ENCODE assay signal across 12 cellular contexts in genomic region chr1:159839135-159839849, GRCh38. TPM values are rescaled to one million over a fixed set of nuclear protein-coding genes. Genes with fewer than 3 reads are reported as not detected.
DNase-seq lines count a peak whose midpoint lies in the region; ATAC-seq, FAIRE-seq and TF ChIP-seq lines count a peak whose summit lies in the region.
"Had no signal": no experiment of that assay in that cellular context is flagged by ENCODE, and none has a peak within 500 bp of the region (broad histone marks: within the 10 kb centered on the region; RNA-seq: fewer than 3 reads in every experiment).

No MANE protein-coding gene starts in this region.

- no peaks in the 10 kb centered on the region for H3K9me3 ChIP-seq in Peyer's patch
- H3K9me3 ChIP-seq: right atrium auricular region had no signal

- ATAC-seq in GM18499 (IDR thresholded peaks at IDR 0.05; ENCODE audit: insufficient read depth, unreplicated experiment) (peak; percentile 43), GM19438 (IDR thresholded peaks at IDR 0.05; ENCODE audit: low read depth, unreplicated experiment) (peak; percentile 75), HG02852 (IDR thresholded peaks at IDR 0.05; ENCODE audit: unreplicated experiment) (peak; percentile 84), HG03558 (IDR thresholded peaks at IDR 0.05; ENCODE audit: extremely low read depth, unreplicated experiment) (peak; percentile 44)
- ATAC-seq: esophagus mucosa had no signal

- TF ChIP-seq POLR2A in Peyer's patch (IDR thresholded peaks at IDR 0.05) = no peak

- no peaks in the 10 kb centered on the region for H3K27me3 ChIP-seq in Peyer's patch
- H3K27me3 ChIP-seq: right atrium auricular region had no signal

- no peak overlapping the region for H3K27ac ChIP-seq in Peyer's patch
- H3K27ac ChIP-seq: right atrium auricular region had no signal

- DNase-seq in RCC 7860 (ENCODE audit: low spot score) = no peak
- no peak for DNase-seq in NCI-H1436 treated with DMSO at 0.1 percent for 48 hours (lab: John Stamatoyannopoulos, UW)
- DNase-seq in NCI-H187 treated with DMSO at 0.1 percent for 48 hours (lab: John Stamatoyannopoulos, UW) = no peak
- DNase-seq in Peyer's patch = no peak
- DNase-seq: activated CD8-positive, alpha-beta memory T cell treated with anti-CD3 and anti-CD28 coated beads, Interleukin-2, amount 50 U/mL, for 48 hours; NCI-H1436 had no signal

- no peak for TF ChIP-seq CTCF in Peyer's patch (IDR thresholded peaks at IDR 0.05)

- no peak overlapping the region for H3K4me3 ChIP-seq in Peyer's patch
- H3K4me3 ChIP-seq: right atrium auricular region had no signal

- FAIRE-seq in RCC 7860 (lab: Jason Lieb, UNC) = no peak

- H3K36me3 ChIP-seq in Peyer's patch = no peaks in the 10 kb centered on the region

- no peaks in the 10 kb centered on the region for H3K4me1 ChIP-seq in Peyer's patch
- H3K4me1 ChIP-seq: right atrium auricular region had no signal

RNA-seq across cellular contexts. Expression of gene SLAMF8, which starts 12.6 kb away (rescaled TPM):
- total RNA-seq in Peyer's patch = 10 to 100 TPM in 1 of 4 donors, 1 to 10 TPM in 2, not detected in 1; 1.1 to 18.2 (median 2.7) TPM

RNA-seq across cellular contexts. Expression of gene VSIG8, which starts 23.2 kb away (rescaled TPM):
- under 1 TPM in 1 of 4 donors, not detected in 3; 0.85 TPM for total RNA-seq in Peyer's patch
- total RNA-seq: right atrium auricular region had no signal

RNA-seq across cellular contexts. Expression of gene FCRL6, which starts 37.1 kb away (rescaled TPM):
- total RNA-seq in Peyer's patch = 10 to 100 TPM in 1 of 4 donors, 1 to 10 TPM in 1, not detected in 2; 2.4 to 13.2 TPM
- total RNA-seq: esophagus mucosa had no signal

RNA-seq across cellular contexts. Expression of gene DUSP23, which starts 58.5 kb away (rescaled TPM):
- total RNA-seq in Peyer's patch = 100 to 1,000 TPM in 1 of 4 donors, 10 to 100 TPM in 3; 66.8 to 103 (median 74.2) TPM
